In the genomic region with DNA sequence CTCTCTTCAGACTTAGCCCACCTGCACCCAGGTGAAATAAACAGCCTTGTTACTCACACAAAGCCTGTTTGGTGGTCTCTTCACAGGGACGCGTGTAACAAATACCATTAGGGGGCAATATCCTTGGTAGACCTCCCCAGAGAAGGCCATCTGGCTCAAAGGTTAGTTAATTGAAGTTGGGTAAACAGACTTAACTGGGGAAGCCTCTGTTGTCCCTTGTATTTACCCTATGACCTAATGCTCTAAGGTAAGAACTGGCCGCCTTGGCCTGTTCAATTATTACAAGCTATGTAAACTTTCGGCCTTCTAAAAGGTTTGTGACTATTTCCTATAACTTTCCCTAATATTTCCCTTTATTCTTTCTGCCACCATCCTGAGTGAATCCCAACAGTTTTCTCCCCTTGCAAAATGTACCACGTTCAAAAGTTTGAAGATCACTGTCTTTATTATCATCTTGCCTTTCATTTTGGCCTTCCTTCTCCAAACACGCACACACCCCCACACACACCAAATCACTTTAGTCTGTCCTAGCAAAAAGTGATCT, we compare ENCODE assay signal across 1 cellular context.
A peak's percentile ranks its signal among the peaks of the same experiment; 100 is the strongest.
TF ChIP-seq lines count a peak whose summit lies in the region.

No MANE protein-coding gene starts in this region.

TF ChIP-seq in HepG2, 621 proteins besides CTCF, POLR2A, EP300 and RAD21 (continued from another document and continues in another):
- TF ChIP-seq NR2F2 (IDR thresholded peaks at IDR 0.05; ENCODE audit: borderline replicate concordance, low read depth): peak; percentile 79
- TF ChIP-seq, protein P1, sequence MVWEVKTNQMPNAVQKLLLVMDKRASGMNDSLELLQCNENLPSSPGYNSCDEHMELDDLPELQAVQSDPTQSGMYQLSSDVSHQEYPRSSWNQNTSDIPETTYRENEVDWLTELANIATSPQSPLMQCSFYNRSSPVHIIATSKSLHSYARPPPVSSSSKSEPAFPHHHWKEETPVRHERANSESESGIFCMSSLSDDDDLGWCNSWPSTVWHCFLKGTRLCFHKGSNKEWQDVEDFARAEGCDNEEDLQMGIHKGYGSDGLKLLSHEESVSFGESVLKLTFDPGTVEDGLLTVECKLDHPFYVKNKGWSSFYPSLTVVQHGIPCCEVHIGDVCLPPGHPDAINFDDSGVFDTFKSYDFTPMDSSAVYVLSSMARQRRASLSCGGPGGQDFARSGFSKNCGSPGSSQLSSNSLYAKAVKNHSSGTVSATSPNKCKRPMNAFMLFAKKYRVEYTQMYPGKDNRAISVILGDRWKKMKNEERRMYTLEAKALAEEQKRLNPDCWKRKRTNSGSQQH (CRISPR knock-in tag; IDR thresholded peaks at IDR 0.05; ENCODE audit: low read depth): no peak
- TF ChIP-seq, protein P2, sequence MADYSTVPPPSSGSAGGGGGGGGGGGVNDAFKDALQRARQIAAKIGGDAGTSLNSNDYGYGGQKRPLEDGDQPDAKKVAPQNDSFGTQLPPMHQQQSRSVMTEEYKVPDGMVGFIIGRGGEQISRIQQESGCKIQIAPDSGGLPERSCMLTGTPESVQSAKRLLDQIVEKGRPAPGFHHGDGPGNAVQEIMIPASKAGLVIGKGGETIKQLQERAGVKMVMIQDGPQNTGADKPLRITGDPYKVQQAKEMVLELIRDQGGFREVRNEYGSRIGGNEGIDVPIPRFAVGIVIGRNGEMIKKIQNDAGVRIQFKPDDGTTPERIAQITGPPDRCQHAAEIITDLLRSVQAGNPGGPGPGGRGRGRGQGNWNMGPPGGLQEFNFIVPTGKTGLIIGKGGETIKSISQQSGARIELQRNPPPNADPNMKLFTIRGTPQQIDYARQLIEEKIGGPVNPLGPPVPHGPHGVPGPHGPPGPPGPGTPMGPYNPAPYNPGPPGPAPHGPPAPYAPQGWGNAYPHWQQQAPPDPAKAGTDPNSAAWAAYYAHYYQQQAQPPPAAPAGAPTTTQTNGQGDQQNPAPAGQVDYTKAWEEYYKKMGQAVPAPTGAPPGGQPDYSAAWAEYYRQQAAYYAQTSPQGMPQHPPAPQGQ (CRISPR knock-in tag; IDR thresholded peaks at IDR 0.05; ENCODE audit: borderline replicate concordance): no peak
- TF ChIP-seq ZNF75D (CRISPR knock-in tag; IDR thresholded peaks at IDR 0.05; ENCODE audit: borderline replicate concordance): no peak
- no peak for TF ChIP-seq SKI (IDR thresholded peaks at IDR 0.05; ENCODE audit: partially characterized antibody)
- no peak for TF ChIP-seq ZNF776 (CRISPR knock-in tag; IDR thresholded peaks at IDR 0.05)
- TF ChIP-seq KMT2B (CRISPR knock-in tag; IDR thresholded peaks at IDR 0.05): peak; percentile 53; the same call in 1 of the 2 replicates
- TF ChIP-seq ZMYM2 (CRISPR knock-in tag; IDR thresholded peaks at IDR 0.05): no peak
- no peak for TF ChIP-seq MAFF (IDR thresholded peaks at IDR 0.05; ENCODE audit: low read depth, low read length)
- peak; percentile 73 for TF ChIP-seq PHF5A (CRISPR knock-in tag; IDR thresholded peaks at IDR 0.05; ENCODE audit: low read depth, unreplicated experiment)
- no peak for TF ChIP-seq KLF9 (CRISPR knock-in tag; IDR thresholded peaks at IDR 0.05; ENCODE audit: low read depth)
- no peak for TF ChIP-seq SPEN (CRISPR knock-in tag; IDR thresholded peaks at IDR 0.05; ENCODE audit: low read depth)
- TF ChIP-seq PLRG1 (conservative IDR thresholded peaks at IDR 0.05): no peak
- TF ChIP-seq, protein P3, sequence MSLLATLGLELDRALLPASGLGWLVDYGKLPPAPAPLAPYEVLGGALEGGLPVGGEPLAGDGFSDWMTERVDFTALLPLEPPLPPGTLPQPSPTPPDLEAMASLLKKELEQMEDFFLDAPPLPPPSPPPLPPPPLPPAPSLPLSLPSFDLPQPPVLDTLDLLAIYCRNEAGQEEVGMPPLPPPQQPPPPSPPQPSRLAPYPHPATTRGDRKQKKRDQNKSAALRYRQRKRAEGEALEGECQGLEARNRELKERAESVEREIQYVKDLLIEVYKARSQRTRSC (CRISPR knock-in tag; IDR thresholded peaks at IDR 0.05; ENCODE audit: low read depth): no peak
- no peak for TF ChIP-seq ZNF292 (CRISPR knock-in tag; IDR thresholded peaks at IDR 0.05; ENCODE audit: borderline replicate concordance, low read depth)
- no peak for TF ChIP-seq ZNF350 (CRISPR knock-in tag; IDR thresholded peaks at IDR 0.05; ENCODE audit: borderline replicate concordance, low read depth)
- TF ChIP-seq XRCC5 (optimal IDR thresholded peaks at IDR 0.05; ENCODE audit: low read length): no peak
- peak; percentile 76 for TF ChIP-seq ZBTB7A (CRISPR knock-in tag; IDR thresholded peaks at IDR 0.05)
- no peak for TF ChIP-seq NCOA1 (CRISPR knock-in tag; IDR thresholded peaks at IDR 0.05)
- no peak for TF ChIP-seq U2AF1 (optimal IDR thresholded peaks at IDR 0.05; ENCODE audit: low read depth, low read length)
- TF ChIP-seq BCL6 (CRISPR knock-in tag; IDR thresholded peaks at IDR 0.05): peak; percentile 85
- TF ChIP-seq, protein P4, sequence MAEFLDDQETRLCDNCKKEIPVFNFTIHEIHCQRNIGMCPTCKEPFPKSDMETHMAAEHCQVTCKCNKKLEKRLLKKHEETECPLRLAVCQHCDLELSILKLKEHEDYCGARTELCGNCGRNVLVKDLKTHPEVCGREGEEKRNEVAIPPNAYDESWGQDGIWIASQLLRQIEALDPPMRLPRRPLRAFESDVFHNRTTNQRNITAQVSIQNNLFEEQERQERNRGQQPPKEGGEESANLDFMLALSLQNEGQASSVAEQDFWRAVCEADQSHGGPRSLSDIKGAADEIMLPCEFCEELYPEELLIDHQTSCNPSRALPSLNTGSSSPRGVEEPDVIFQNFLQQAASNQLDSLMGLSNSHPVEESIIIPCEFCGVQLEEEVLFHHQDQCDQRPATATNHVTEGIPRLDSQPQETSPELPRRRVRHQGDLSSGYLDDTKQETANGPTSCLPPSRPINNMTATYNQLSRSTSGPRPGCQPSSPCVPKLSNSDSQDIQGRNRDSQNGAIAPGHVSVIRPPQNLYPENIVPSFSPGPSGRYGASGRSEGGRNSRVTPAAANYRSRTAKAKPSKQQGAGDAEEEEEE (CRISPR knock-in tag; IDR thresholded peaks at IDR 0.05; ENCODE audit: borderline replicate concordance): no peak
- peak; percentile 73; the same call in 1 of the 2 replicates for TF ChIP-seq SMAD3 (CRISPR knock-in tag; IDR thresholded peaks at IDR 0.05)
- TF ChIP-seq, protein P5, sequence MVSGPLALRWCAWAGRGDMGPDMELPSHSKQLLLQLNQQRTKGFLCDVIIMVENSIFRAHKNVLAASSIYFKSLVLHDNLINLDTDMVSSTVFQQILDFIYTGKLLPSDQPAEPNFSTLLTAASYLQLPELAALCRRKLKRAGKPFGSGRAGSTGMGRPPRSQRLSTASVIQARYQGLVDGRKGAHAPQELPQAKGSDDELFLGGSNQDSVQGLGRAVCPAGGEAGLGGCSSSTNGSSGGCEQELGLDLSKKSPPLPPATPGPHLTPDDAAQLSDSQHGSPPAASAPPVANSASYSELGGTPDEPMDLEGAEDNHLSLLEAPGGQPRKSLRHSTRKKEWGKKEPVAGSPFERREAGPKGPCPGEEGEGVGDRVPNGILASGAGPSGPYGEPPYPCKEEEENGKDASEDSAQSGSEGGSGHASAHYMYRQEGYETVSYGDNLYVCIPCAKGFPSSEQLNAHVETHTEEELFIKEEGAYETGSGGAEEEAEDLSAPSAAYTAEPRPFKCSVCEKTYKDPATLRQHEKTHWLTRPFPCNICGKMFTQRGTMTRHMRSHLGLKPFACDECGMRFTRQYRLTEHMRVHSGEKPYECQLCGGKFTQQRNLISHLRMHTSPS (CRISPR knock-in tag; IDR thresholded peaks at IDR 0.05; ENCODE audit: low read depth): no peak
- no peak for TF ChIP-seq IRX3 (CRISPR knock-in tag; IDR thresholded peaks at IDR 0.05; ENCODE audit: borderline replicate concordance, low read depth)
- TF ChIP-seq GATA4 (IDR thresholded peaks at IDR 0.05; ENCODE audit: borderline replicate concordance, low read depth): peak; percentile 72; the same call in 1 of the 2 replicates
- TF ChIP-seq THAP11 (CRISPR knock-in tag; IDR thresholded peaks at IDR 0.05): peak; percentile 52; the same call in 1 of the 2 replicates
- no peak for TF ChIP-seq HOXD1 (CRISPR knock-in tag; IDR thresholded peaks at IDR 0.05)
- TF ChIP-seq, protein P6, sequence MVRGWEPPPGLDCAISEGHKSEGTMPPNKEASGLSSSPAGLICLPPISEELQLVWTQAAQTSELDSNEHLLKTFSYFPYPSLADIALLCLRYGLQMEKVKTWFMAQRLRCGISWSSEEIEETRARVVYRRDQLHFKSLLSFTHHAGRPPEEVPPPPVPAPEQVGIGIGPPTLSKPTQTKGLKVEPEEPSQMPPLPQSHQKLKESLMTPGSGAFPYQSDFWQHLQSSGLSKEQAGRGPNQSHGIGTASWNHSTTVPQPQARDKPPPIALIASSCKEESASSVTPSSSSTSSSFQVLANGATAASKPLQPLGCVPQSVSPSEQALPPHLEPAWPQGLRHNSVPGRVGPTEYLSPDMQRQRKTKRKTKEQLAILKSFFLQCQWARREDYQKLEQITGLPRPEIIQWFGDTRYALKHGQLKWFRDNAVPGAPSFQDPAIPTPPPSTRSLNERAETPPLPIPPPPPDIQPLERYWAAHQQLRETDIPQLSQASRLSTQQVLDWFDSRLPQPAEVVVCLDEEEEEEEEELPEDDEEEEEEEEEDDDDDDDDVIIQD (CRISPR knock-in tag; IDR thresholded peaks at IDR 0.05; ENCODE audit: low read depth): 0 out of 2 replicates have a peak, but pooled peaks have one; percentile 2
- no peak for TF ChIP-seq ZNF598 (CRISPR knock-in tag; IDR thresholded peaks at IDR 0.05; ENCODE audit: borderline replicate concordance)
- TF ChIP-seq, protein P7, sequence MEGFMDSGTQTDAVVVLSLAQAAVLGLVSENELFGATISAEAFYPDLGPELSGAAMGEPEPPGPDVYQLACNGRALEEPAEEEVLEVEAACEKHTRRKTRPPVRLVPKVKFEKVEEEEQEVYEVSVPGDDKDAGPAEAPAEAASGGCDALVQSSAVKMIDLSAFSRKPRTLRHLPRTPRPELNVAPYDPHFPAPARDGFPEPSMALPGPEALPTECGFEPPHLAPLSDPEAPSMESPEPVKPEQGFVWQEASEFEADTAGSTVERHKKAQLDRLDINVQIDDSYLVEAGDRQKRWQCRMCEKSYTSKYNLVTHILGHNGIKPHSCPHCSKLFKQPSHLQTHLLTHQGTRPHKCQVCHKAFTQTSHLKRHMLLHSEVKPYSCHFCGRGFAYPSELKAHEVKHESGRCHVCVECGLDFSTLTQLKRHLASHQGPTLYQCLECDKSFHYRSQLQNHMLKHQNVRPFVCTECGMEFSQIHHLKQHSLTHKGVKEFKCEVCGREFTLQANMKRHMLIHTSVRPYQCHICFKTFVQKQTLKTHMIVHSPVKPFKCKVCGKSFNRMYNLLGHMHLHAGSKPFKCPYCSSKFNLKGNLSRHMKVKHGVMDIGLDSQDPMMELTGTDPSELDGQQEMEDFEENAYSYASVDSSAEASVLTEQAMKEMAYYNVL (CRISPR knock-in tag; IDR thresholded peaks at IDR 0.05; ENCODE audit: borderline replicate concordance): peak; percentile 76
- TF ChIP-seq, protein P8, sequence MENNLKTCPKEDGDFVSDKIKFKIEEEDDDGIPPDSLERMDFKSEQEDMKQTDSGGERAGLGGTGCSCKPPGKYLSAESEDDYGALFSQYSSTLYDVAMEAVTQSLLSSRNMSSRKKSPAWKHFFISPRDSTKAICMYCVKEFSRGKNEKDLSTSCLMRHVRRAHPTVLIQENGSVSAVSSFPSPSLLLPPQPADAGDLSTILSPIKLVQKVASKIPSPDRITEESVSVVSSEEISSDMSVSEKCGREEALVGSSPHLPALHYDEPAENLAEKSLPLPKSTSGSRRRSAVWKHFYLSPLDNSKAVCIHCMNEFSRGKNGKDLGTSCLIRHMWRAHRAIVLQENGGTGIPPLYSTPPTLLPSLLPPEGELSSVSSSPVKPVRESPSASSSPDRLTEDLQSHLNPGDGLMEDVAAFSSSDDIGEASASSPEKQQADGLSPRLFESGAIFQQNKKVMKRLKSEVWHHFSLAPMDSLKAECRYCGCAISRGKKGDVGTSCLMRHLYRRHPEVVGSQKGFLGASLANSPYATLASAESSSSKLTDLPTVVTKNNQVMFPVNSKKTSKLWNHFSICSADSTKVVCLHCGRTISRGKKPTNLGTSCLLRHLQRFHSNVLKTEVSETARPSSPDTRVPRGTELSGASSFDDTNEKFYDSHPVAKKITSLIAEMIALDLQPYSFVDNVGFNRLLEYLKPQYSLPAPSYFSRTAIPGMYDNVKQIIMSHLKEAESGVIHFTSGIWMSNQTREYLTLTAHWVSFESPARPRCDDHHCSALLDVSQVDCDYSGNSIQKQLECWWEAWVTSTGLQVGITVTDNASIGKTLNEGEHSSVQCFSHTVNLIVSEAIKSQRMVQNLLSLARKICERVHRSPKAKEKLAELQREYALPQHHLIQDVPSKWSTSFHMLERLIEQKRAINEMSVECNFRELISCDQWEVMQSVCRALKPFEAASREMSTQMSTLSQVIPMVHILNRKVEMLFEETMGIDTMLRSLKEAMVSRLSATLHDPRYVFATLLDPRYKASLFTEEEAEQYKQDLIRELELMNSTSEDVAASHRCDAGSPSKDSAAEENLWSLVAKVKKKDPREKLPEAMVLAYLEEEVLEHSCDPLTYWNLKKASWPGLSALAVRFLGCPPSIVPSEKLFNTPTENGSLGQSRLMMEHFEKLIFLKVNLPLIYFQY (CRISPR knock-in tag; IDR thresholded peaks at IDR 0.05; ENCODE audit: borderline replicate concordance): no peak
- TF ChIP-seq, protein P9, sequence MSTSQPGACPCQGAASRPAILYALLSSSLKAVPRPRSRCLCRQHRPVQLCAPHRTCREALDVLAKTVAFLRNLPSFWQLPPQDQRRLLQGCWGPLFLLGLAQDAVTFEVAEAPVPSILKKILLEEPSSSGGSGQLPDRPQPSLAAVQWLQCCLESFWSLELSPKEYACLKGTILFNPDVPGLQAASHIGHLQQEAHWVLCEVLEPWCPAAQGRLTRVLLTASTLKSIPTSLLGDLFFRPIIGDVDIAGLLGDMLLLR (CRISPR knock-in tag; IDR thresholded peaks at IDR 0.05): no peak
- TF ChIP-seq FOXA3 (CRISPR knock-in tag; IDR thresholded peaks at IDR 0.05): peak; percentile 90
- no peak for TF ChIP-seq TBP (CRISPR knock-in tag; IDR thresholded peaks at IDR 0.05)
- TF ChIP-seq SP4 (CRISPR knock-in tag; IDR thresholded peaks at IDR 0.05): no peak
- TF ChIP-seq, protein P10, sequence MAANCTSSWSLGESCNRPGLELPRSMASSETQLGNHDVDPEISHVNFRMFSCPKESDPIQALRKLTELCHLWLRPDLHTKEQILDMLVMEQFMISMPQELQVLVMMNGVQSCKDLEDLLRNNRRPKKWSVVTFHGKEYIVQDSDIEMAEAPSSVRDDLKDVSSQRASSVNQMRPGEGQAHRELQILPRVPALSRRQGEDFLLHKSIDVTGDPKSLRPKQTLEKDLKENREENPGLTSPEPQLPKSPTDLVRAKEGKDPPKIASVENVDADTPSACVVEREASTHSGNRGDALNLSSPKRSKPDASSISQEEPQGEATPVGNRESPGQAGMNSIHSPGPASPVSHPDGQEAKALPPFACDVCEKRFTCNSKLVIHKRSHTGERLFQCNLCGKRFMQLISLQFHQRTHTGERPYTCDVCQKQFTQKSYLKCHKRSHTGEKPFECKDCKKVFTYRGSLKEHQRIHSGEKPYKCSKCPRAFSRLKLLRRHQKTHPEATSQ (CRISPR knock-in tag; IDR thresholded peaks at IDR 0.05; ENCODE audit: borderline replicate concordance): peak; percentile 19; the same call in 1 of the 2 replicates
- TF ChIP-seq, protein P11, sequence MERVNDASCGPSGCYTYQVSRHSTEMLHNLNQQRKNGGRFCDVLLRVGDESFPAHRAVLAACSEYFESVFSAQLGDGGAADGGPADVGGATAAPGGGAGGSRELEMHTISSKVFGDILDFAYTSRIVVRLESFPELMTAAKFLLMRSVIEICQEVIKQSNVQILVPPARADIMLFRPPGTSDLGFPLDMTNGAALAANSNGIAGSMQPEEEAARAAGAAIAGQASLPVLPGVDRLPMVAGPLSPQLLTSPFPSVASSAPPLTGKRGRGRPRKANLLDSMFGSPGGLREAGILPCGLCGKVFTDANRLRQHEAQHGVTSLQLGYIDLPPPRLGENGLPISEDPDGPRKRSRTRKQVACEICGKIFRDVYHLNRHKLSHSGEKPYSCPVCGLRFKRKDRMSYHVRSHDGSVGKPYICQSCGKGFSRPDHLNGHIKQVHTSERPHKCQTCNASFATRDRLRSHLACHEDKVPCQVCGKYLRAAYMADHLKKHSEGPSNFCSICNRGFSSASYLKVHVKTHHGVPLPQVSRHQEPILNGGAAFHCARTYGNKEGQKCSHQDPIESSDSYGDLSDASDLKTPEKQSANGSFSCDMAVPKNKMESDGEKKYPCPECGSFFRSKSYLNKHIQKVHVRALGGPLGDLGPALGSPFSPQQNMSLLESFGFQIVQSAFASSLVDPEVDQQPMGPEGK (CRISPR knock-in tag; IDR thresholded peaks at IDR 0.05): peak; percentile 89
